In the genomic region with DNA sequence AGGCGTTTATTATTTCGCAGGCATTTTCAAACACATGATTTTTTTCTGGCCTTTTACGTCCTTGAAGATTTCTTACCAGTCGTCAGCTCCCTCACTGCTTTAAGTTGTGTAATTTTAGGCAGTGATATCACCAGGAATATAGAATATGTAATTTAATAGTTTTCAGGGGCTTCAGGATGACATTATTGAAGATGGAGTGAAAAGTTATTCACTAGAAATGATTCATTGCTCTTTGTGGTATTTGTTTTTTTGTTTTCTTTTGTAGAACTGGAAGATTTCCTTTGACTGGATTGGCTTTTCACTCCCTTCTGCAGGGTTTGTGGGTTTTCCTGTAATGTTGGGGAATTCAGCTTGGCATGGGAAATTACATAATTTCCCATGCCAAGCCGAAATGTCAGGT, we compare ENCODE assay signal across 9 cellular contexts. TPM values are rescaled to one million over a fixed set of nuclear protein-coding genes. Genes with fewer than 3 reads are reported as not detected.
DNase-seq lines count a peak whose midpoint lies in the region; ATAC-seq, FAIRE-seq and TF ChIP-seq lines count a peak whose summit lies in the region.
"Had no signal": no experiment of that assay in that cellular context is flagged by ENCODE, and none has a peak within 500 bp of the region (broad histone marks: within the 10 kb centered on the region; RNA-seq: fewer than 3 reads in every experiment).

No MANE protein-coding gene starts in this region.

- H3K27ac Mint-ChIP-seq in chondrocyte (ENCODE audit: unreplicated experiment) = peak overlapping the region; percentile 90
- peak overlapping the region in 1 of 9 donors; percentile 69 for H3K27ac Mint-ChIP-seq in naive thymus-derived CD4-positive, alpha-beta T cell

- H3K27ac ChIP-seq in A549 = no peak overlapping the region
- no peak overlapping the region for H3K27ac ChIP-seq in naive thymus-derived CD4-positive, alpha-beta T cell (ENCODE audit: low read depth, low read length)

- peaks cover 57% of the 10 kb centered on the region for H3K4me1 Mint-ChIP-seq in chondrocyte (ENCODE audit: low read depth)
- peaks cover 21 to 33% (median 30%) of the 10 kb centered on the region in 7 donors for H3K4me1 Mint-ChIP-seq in naive thymus-derived CD4-positive, alpha-beta T cell

- peaks cover 1% of the 10 kb centered on the region for H3K36me3 Mint-ChIP-seq in chondrocyte (ENCODE audit: low read depth)
- H3K36me3 Mint-ChIP-seq in naive thymus-derived CD4-positive, alpha-beta T cell = peaks cover 0 to 6% (median 0%) of the 10 kb centered on the region in 5 donors

- WGBS in A549 (ENCODE audit: missing lambda C conversion rate) = 89% methylated on average over 5 of the region's 5 CpGs

- TF ChIP-seq POLR2A in A549 (IDR thresholded peaks at IDR 0.05; ENCODE audit: low read length) = no peak

- DNase-seq in A549 (ENCODE audit: low read depth in 1 of 2, low spot score in 1 of 2) (no peak), chondrocyte (ENCODE audit: low spot score) (no peak), MV-4-11 (lab: John Stamatoyannopoulos, UW) (no peak), foreskin fibroblast (no peak), NCI-H82 (lab: John Stamatoyannopoulos, UW) (no peak)
- no peak for DNase-seq in naive thymus-derived CD4-positive, alpha-beta T cell
- DNase-seq: effector CD4-positive, alpha-beta T cell had no signal

- H3K4me3 ChIP-seq in A549 (no peak overlapping the region), Loucy (ENCODE audit: low read length, poor library complexity, severe bottlenecking) (peak overlapping the region; percentile 82), foreskin fibroblast (ENCODE audit: low read depth in 1 of 2, low read length in 2 of 2) (no peak overlapping the region)
- H3K4me3 ChIP-seq in naive thymus-derived CD4-positive, alpha-beta T cell (ENCODE audit: low read length) = no peak overlapping the region

- peak overlapping the region; percentile 78 for H3K9ac ChIP-seq in Loucy (ENCODE audit: low read depth, low read length, poor library complexity, severe bottlenecking)

- H3K4me2 ChIP-seq in A549 (peak overlapping the region; percentile 92; the same call in 2 of the 3 replicates), Loucy (ENCODE audit: low read depth, low read length, poor library complexity, severe bottlenecking) (peak overlapping the region; percentile 79)

- TF ChIP-seq CTCF in A549 (IDR thresholded peaks at IDR 0.05) = no peak
- TF ChIP-seq CTCF in Loucy (conservative IDR thresholded peaks at IDR 0.05; ENCODE audit: low read length) = no peak
- TF ChIP-seq CTCF in chondrocyte (IDR thresholded peaks at IDR 0.05) = no peak
- no peak for TF ChIP-seq CTCF in foreskin fibroblast (IDR thresholded peaks at IDR 0.05; ENCODE audit: low read depth, low read length)

- H3K27me3 ChIP-seq in Loucy (ENCODE audit: insufficient read depth, low read length, poor library complexity, severe bottlenecking) = no peaks in the 10 kb centered on the region
- peaks cover 0 to 6% of the 10 kb centered on the region in 2 donors for H3K27me3 ChIP-seq in naive thymus-derived CD4-positive, alpha-beta T cell (ENCODE audit: control insufficient read depth in 2 of 2, insufficient read depth in 2 of 2, low read length in 2 of 2)

- peaks cover 32% of the 10 kb centered on the region for H4K20me1 ChIP-seq in Loucy (ENCODE audit: insufficient read depth, low read length, poor library complexity, severe bottlenecking)

- no peaks in the 10 kb centered on the region for H3K36me3 ChIP-seq in Loucy (ENCODE audit: insufficient read depth, low read length)
- no peaks in the 10 kb centered on the region for H3K36me3 ChIP-seq in naive thymus-derived CD4-positive, alpha-beta T cell (ENCODE audit: control insufficient read depth in 2 of 3, insufficient read depth in 3 of 3, low read length in 3 of 3)

- POLR2A ChIA-PET in A549 (lab: Yijun Ruan, JAX) = no interaction called here
- POLR2A ChIA-PET in naive thymus-derived CD4-positive, alpha-beta T cell (lab: Charles Lee) = no interaction called here

- H3K9me3 Mint-ChIP-seq in chondrocyte (ENCODE audit: low read depth) = no peaks in the 10 kb centered on the region
- H3K9me3 Mint-ChIP-seq in naive thymus-derived CD4-positive, alpha-beta T cell = peaks cover 0 to 4% (median 0%) of the 10 kb centered on the region in 11 donors

- H2AFZ ChIP-seq in Loucy (ENCODE audit: low read length) = no peak overlapping the region

- no peak for FAIRE-seq in A549 (lab: Jason Lieb, UNC)

- no peaks in the 10 kb centered on the region for H3K9me2 ChIP-seq in Loucy (replicated peaks; ENCODE audit: low read depth, low read length)

- H3K27me3 Mint-ChIP-seq in chondrocyte (ENCODE audit: low read depth) = no peaks in the 10 kb centered on the region
- peaks cover 0 to 43% (median 9%) of the 10 kb centered on the region in 5 donors for H3K27me3 Mint-ChIP-seq in naive thymus-derived CD4-positive, alpha-beta T cell

- H3F3A ChIP-seq in Loucy (ENCODE audit: low read depth) = no peaks in the 10 kb centered on the region

- H3K4me1 ChIP-seq in A549 (peaks cover 18% of the 10 kb centered on the region; the same call in 2 of the 3 replicates), Loucy (ENCODE audit: insufficient read depth, low read length, poor library complexity, severe bottlenecking) (peaks cover 59% of the 10 kb centered on the region)
- peaks cover 7 to 13% of the 10 kb centered on the region in 2 donors for H3K4me1 ChIP-seq in naive thymus-derived CD4-positive, alpha-beta T cell (ENCODE audit: control insufficient read depth in 2 of 2, insufficient read depth in 2 of 2, low read length in 2 of 2)

- no peak for TF ChIP-seq RAD21 in A549 (conservative IDR thresholded peaks at IDR 0.05 in 1 of 2, IDR thresholded peaks at IDR 0.05 in 1 of 2)

- H3K79me2 ChIP-seq in Loucy (ENCODE audit: insufficient read depth, low read length) = peaks cover 48% of the 10 kb centered on the region

- no peaks in the 10 kb centered on the region for H3K9me3 ChIP-seq in A549
- no peaks in the 10 kb centered on the region for H3K9me3 ChIP-seq in Loucy (ENCODE audit: insufficient read depth, low read depth, low read length)
- H3K9me3 ChIP-seq in naive thymus-derived CD4-positive, alpha-beta T cell (ENCODE audit: control insufficient read depth in 2 of 3, low read length in 3 of 3) = no peaks in the 10 kb centered on the region

- H3K4me3 Mint-ChIP-seq in chondrocyte (ENCODE audit: unreplicated experiment) = peak overlapping the region; percentile 99
- H3K4me3 Mint-ChIP-seq in naive thymus-derived CD4-positive, alpha-beta T cell = peak overlapping the region in 7 of 10 donors; percentile 5 to 96 (median 95)

- TF ChIP-seq EP300 in A549 (IDR thresholded peaks at IDR 0.05) = no peak

- ATAC-seq in A549 (no peak), GM21447 (IDR thresholded peaks at IDR 0.05; ENCODE audit: unreplicated experiment) (no peak)
- no peak for ATAC-seq in naive thymus-derived CD4-positive, alpha-beta T cell

- intact Hi-C loops in naive thymus-derived CD4-positive, alpha-beta T cell (cut with micrococcal nuclease) = loop anchor here (10.0 kb wide), 5 partner anchors 452 to 1132 kb away; a partner anchor contains a TSS

- CTCF ChIA-PET in A549 (lab: Yijun Ruan, JAX) = interaction anchor here (1.6 to 6.3 kb wide), 4 partner anchors 62 to 160 kb away, joined by 3 to 50 read pairs (median 5); no protein-coding TSS in a partner anchor
- CTCF ChIA-PET in naive thymus-derived CD4-positive, alpha-beta T cell (lab: Charles Lee) = no interaction called here

TF ChIP-seq in A549, 52 proteins besides CTCF, POLR2A, EP300 and RAD21 (continues in another document):
- no peak for TF ChIP-seq ZSCAN20 (CRISPR knock-in tag; IDR thresholded peaks at IDR 0.05)
- TF ChIP-seq, protein P1, sequence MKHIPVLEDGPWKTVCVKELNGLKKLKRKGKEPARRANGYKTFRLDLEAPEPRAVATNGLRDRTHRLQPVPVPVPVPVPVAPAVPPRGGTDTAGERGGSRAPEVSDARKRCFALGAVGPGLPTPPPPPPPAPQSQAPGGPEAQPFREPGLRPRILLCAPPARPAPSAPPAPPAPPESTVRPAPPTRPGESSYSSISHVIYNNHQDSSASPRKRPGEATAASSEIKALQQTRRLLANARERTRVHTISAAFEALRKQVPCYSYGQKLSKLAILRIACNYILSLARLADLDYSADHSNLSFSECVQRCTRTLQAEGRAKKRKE (CRISPR knock-in tag; IDR thresholded peaks at IDR 0.05; ENCODE audit: low read depth) = no peak
- no peak for TF ChIP-seq POLR2AphosphoS2 (conservative IDR thresholded peaks at IDR 0.05; ENCODE audit: low read length)
- no peak for TF ChIP-seq CHD2 (IDR thresholded peaks at IDR 0.05; ENCODE audit: low read length, partially characterized antibody)
- no peak for TF ChIP-seq HOXB13 (CRISPR knock-in tag; IDR thresholded peaks at IDR 0.05; ENCODE audit: low read depth)
- TF ChIP-seq SREBF2 (IDR thresholded peaks at IDR 0.05) = no peak
- no peak for TF ChIP-seq TFCP2L1 (CRISPR knock-in tag; IDR thresholded peaks at IDR 0.05)
- no peak for TF ChIP-seq ZC3H11A (IDR thresholded peaks at IDR 0.05)
- TF ChIP-seq RNF2 (IDR thresholded peaks at IDR 0.05; ENCODE audit: borderline replicate concordance, low read depth) = no peak
- no peak for TF ChIP-seq PHF8 (IDR thresholded peaks at IDR 0.05; ENCODE audit: borderline replicate concordance, low read depth)
- TF ChIP-seq, protein P2, sequence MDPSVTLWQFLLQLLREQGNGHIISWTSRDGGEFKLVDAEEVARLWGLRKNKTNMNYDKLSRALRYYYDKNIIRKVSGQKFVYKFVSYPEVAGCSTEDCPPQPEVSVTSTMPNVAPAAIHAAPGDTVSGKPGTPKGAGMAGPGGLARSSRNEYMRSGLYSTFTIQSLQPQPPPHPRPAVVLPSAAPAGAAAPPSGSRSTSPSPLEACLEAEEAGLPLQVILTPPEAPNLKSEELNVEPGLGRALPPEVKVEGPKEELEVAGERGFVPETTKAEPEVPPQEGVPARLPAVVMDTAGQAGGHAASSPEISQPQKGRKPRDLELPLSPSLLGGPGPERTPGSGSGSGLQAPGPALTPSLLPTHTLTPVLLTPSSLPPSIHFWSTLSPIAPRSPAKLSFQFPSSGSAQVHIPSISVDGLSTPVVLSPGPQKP (IDR thresholded peaks at IDR 0.05; ENCODE audit: low read depth, low read length) = no peak
- TF ChIP-seq CBX2 (IDR thresholded peaks at IDR 0.05; ENCODE audit: borderline replicate concordance, low read depth) = no peak
- no peak for TF ChIP-seq SMC3 (IDR thresholded peaks at IDR 0.05)

RNA-seq across cellular contexts. Expression of a gene that starts 2.0 kb away (rescaled TPM):
- polyA plus RNA-seq in A549 (2011; rRNA removed) (7.3 and 8.0 TPM in 2 replicates), A549 (2017; fragmentation: RNase III; extraction: RNeasy Plus Mini Kit Qiagen cat#74134 plus additional on column Dnase treatment) (4.8 to 5.3 TPM (median 5.2 TPM) in 3 replicates)
- 3.5 and 4.3 TPM in 2 replicates for polyA plus RNA-seq in A549 (2012; cell fraction: cytosol; rRNA removed)
- polyA plus RNA-seq in A549 (2012; cell fraction: nucleus; rRNA removed) = 4.0 and 5.1 TPM in 2 replicates
- polyA minus RNA-seq in A549 (2011; rRNA and poly(A)+ RNA removed) = 4.9 and 5.0 TPM in 2 replicates
- 10.4 to 14.1 TPM (median 14.0 TPM) in 3 replicates for total RNA-seq in chondrocyte
- 1 to 10 TPM; 1.2 to 3.6 (median 3.4) TPM for total RNA-seq in naive thymus-derived CD4-positive, alpha-beta T cell
- 1 to 10 TPM; 1.2 to 2.0 TPM for polyA plus RNA-seq in naive thymus-derived CD4-positive, alpha-beta T cell
